In genomic region chr6:3696525-3696924, GRCh38 we compare ENCODE assay signal across 25 cellular contexts. TPM values are rescaled to one million over a fixed set of nuclear protein-coding genes. Genes with fewer than 3 reads are reported as not detected.
DNase-seq lines count a peak whose midpoint lies in the region; TF ChIP-seq lines count a peak whose summit lies in the region.
"Had no signal": no experiment of that assay in that cellular context is flagged by ENCODE, and none has a peak within 500 bp of the region (broad histone marks: within the 10 kb centered on the region; RNA-seq: fewer than 3 reads in every experiment).

No MANE protein-coding gene starts in this region.

- CTCF ChIA-PET in Calu3 (lab: Charles Lee) = no interaction called here

- no peaks in the 10 kb centered on the region for H3K9me3 ChIP-seq in BE2C
- H3K9me3 ChIP-seq: A549, body of pancreas, testis had no signal

- no TSS peak for BruUV-seq in Calu3 (replicated peaks; lab: Mats Ljungman, UMichigan)

- DNase-seq in NCI-H2107 treated with DMSO at 0.1 percent for 48 hours (lab: John Stamatoyannopoulos, UW; ENCODE audit: unreplicated experiment) = peak; percentile 41
- no peak for DNase-seq in NCI-H2107 (lab: John Stamatoyannopoulos, UW)
- DNase-seq in astrocyte of the cerebellum (ENCODE audit: low read depth) = peak; percentile 77
- peak; percentile 11 for DNase-seq in fibroblast of pulmonary artery (ENCODE audit: low read depth)
- peak; percentile 55 for DNase-seq in superior temporal gyrus (ENCODE audit: extremely low spot score)
- no peak for DNase-seq in NCI-H226
- DNase-seq in BE2C = no peak
- DNase-seq in Calu3 = no peak
- DNase-seq: activated CD4-positive, alpha-beta T cell treated with anti-CD3 and anti-CD28 coated beads, Interleukin-2, amount 50 U/mL, for 48 hours; activated naive CD4-positive, alpha-beta T cell treated with anti-CD3 and anti-CD28 coated beads for 36 hours; activated T-cell treated with anti-CD3 and anti-CD28 coated beads, Interleukin-2, amount 50 U/mL, for 1 hour; body of pancreas; CD4-positive, alpha-beta memory T cell; erythroblast; heart right ventricle; islet precursor cell; natural killer cell; NCI-H1417 treated with DMSO at 0.1 percent for 48 hours; NCI-H446 treated with DMSO at 0.1 percent for 48 hours; SHP77 treated with DMSO at 0.1 percent for 48 hours; stimulated activated CD8-positive, alpha-beta memory T cell treated with anti-CD3 and anti-CD28 coated beads, Interleukin-4, amount 100 ng/mL, for 48 hours; testis had no signal

- H3K4me1 Mint-ChIP-seq in Calu3 (ENCODE audit: low read depth, unreplicated experiment) = no peaks in the 10 kb centered on the region
- H3K4me1 Mint-ChIP-seq: CD4-positive, alpha-beta memory T cell; natural killer cell had no signal

- H3K27ac Mint-ChIP-seq in Calu3 (ENCODE audit: unreplicated experiment) = no peak overlapping the region
- H3K27ac Mint-ChIP-seq: activated naive CD4-positive, alpha-beta T cell treated with anti-CD3 and anti-CD28 coated beads for 36 hours; CD4-positive, alpha-beta memory T cell; natural killer cell; T-helper 1 cell treated with Interleukin-12 subunit alpha and Interleukin-12 subunit beta and Interleukin-4 antibody, amounts not matched to agents 30 μg/mL and 1 μg/mL, for 36 hours had no signal

- in situ Hi-C loops in astrocyte of the cerebellum (cut with HindIII; ENCODE audit: low sequenced_read_pairs) = no loop called here

- H3K4me1 ChIP-seq in BE2C = no peaks in the 10 kb centered on the region
- H3K4me1 ChIP-seq: body of pancreas, heart right ventricle, testis had no signal

- no peaks in the 10 kb centered on the region for H3K36me3 ChIP-seq in BE2C
- H3K36me3 ChIP-seq: heart right ventricle had no signal

- H3K9me3 Mint-ChIP-seq in Calu3 (ENCODE audit: low read depth, unreplicated experiment) = no peaks in the 10 kb centered on the region
- H3K9me3 Mint-ChIP-seq: natural killer cell; T-helper 1 cell treated with Interleukin-12 subunit alpha and Interleukin-12 subunit beta and Interleukin-4 antibody, amounts not matched to agents 30 μg/mL and 1 μg/mL, for 36 hours had no signal

- H3K4me3 ChIP-seq in astrocyte of the cerebellum (ENCODE audit: low read depth, low read length) (no peak overlapping the region), fibroblast of pulmonary artery (replicated peaks; ENCODE audit: low read depth, low read length) (no peak overlapping the region), BE2C (ENCODE audit: low read depth, low read length) (no peak overlapping the region)
- H3K4me3 ChIP-seq: A549, body of pancreas, heart right ventricle, smooth muscle cell, testis had no signal

- no peak overlapping the region for H3K4me3 Mint-ChIP-seq in Calu3 (ENCODE audit: low read depth, unreplicated experiment)
- H3K4me3 Mint-ChIP-seq: activated naive CD4-positive, alpha-beta T cell treated with anti-CD3 and anti-CD28 coated beads for 36 hours; CD4-positive, alpha-beta memory T cell; natural killer cell; T-helper 1 cell treated with Interleukin-12 subunit alpha and Interleukin-12 subunit beta and Interleukin-4 antibody, amounts not matched to agents 30 μg/mL and 1 μg/mL, for 36 hours had no signal

- intact Hi-C loops in Calu3 (cut with micrococcal nuclease; ENCODE audit: unreplicated experiment) = no loop called here

- TF ChIP-seq CTCF in astrocyte of the cerebellum (IDR thresholded peaks at IDR 0.05; ENCODE audit: low read depth, low read length, missing control alignments) = no peak
- no peak for TF ChIP-seq CTCF in fibroblast of pulmonary artery (IDR thresholded peaks at IDR 0.05; ENCODE audit: low read length, missing control alignments)
- no peak for TF ChIP-seq CTCF in BE2C (IDR thresholded peaks at IDR 0.05; ENCODE audit: low read depth, low read length)
- TF ChIP-seq CTCF in Calu3 (IDR thresholded peaks at IDR 0.05; ENCODE audit: unreplicated experiment) = no peak

- H3K27me3 Mint-ChIP-seq in Calu3 (ENCODE audit: unreplicated experiment) = peaks cover 35% of the 10 kb centered on the region

- H3K27me3 ChIP-seq in BE2C = no peaks in the 10 kb centered on the region; the same call in 1 of the 2 replicates
- H3K27me3 ChIP-seq: body of pancreas, heart right ventricle, testis had no signal

- no peaks in the 10 kb centered on the region for H3K36me3 Mint-ChIP-seq in Calu3 (ENCODE audit: insufficient read depth, unreplicated experiment)
- H3K36me3 Mint-ChIP-seq: CD4-positive, alpha-beta memory T cell; natural killer cell had no signal

RNA-seq across cellular contexts. Expression of gene PXDC1, which starts 55.0 kb away (rescaled TPM):
- not detected for polyA plus RNA-seq in BE2C (2012; ENCODE audit: insufficient read depth, insufficient read length, low read depth)
- total RNA-seq in Calu3 (2022) = 15.0 and 18.2 TPM in 2 replicates
- polyA plus RNA-seq: CD4-positive, alpha-beta memory T cell had no signal

Comparison
In these comparisons a context has a peak if more than half of its experiments do, and no peak if none do; other contexts are left out.
1. DNase-seq: peak in NCI-H2107 treated with DMSO at 0.1 percent for 48 hours (single experiment), astrocyte of the cerebellum (single experiment), fibroblast of pulmonary artery (single experiment) and superior temporal gyrus (single experiment); none in NCI-H2107 (single experiment), NCI-H226 (single experiment), BE2C (single experiment) and Calu3 (single experiment).